24 cellular contexts compared by ENCODE assay signal in the genomic region with DNA sequence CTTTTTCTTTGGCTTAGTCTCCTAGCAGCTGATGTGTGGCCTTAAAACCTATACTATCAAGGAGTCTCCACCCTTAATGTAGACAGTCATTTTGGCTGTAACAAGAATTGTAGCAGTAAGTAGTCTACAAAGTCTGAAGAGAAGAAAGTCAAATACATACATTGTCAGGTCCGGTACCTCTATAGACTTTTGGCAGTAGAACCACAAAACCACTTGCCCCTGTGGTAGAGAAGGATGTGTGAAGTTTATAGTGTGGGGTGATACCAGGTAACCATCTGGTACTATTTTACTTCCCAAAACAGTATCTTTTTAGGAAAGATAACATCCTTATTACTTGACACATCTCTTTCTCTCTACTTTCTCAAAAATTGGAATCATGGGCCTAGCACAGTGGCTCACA. TPM values are rescaled to one million over a fixed set of nuclear protein-coding genes. Genes with fewer than 3 reads are reported as not detected.
DNase-seq lines count a peak whose midpoint lies in the region; ATAC-seq and TF ChIP-seq lines count a peak whose summit lies in the region.
"Had no signal": no experiment of that assay in that cellular context is flagged by ENCODE, and none has a peak within 500 bp of the region (broad histone marks: within the 10 kb centered on the region; RNA-seq: fewer than 3 reads in every experiment).

No MANE protein-coding gene starts in this region.

- no peak for TF ChIP-seq RAD21 in HCT116 (IDR thresholded peaks at IDR 0.05; ENCODE audit: low read depth)

- H3K4me1 ChIP-seq in CD8-positive, alpha-beta memory T cell (ENCODE audit: insufficient read depth, low read length) = no peaks in the 10 kb centered on the region
- H3K4me1 ChIP-seq in HCT116 (ENCODE audit: control insufficient read depth in 1 of 2, insufficient read depth in 2 of 2, low read length in 2 of 2) = peaks cover 6 to 8% of the 10 kb centered on the region in 2 experiments; a peak in 3 of 4 replicates
- H3K4me1 ChIP-seq in SJCRH30 = no peaks in the 10 kb centered on the region
- H3K4me1 ChIP-seq: A549, Peyer's patch had no signal

- TF ChIP-seq POLR2A in HCT116 (IDR thresholded peaks at IDR 0.05; ENCODE audit: borderline replicate concordance, extremely low read depth, insufficient read depth, insufficient read length) = no peak

- no peak overlapping the region for H3K9ac ChIP-seq in HCT116 (ENCODE audit: low read length)

- H3K27ac Mint-ChIP-seq in CD8-positive, alpha-beta memory T cell = peak overlapping the region in 5 of 8 donors; percentile 22 to 80 (median 66)
- peak overlapping the region; percentile 18 for H3K27ac Mint-ChIP-seq in activated naive CD8-positive, alpha-beta T cell
- H3K27ac Mint-ChIP-seq: CD4-positive, alpha-beta memory T cell; T-cell had no signal

- no peak overlapping the region for H3K4me2 ChIP-seq in HCT116 (ENCODE audit: low read length)
- H3K4me2 ChIP-seq: A549 had no signal

- intact Hi-C loops in HCT116 (cut with micrococcal nuclease) (no loop called here), dorsolateral prefrontal cortex (cut with DNase I) (no loop called here)

- no peaks in the 10 kb centered on the region; the same call in 1 of the 2 replicates for H3K79me2 ChIP-seq in HCT116 (ENCODE audit: insufficient read depth, low read length)

- TF ChIP-seq CTCF in HCT116 (IDR thresholded peaks at IDR 0.05 in 2 of 3, conservative IDR thresholded peaks at IDR 0.05 in 1 of 3; ENCODE audit: borderline replicate concordance in 1 of 3, insufficient read depth in 1 of 3, low read depth in 2 of 3, low read length in 2 of 3) (no peak), dorsolateral prefrontal cortex (IDR thresholded peaks at IDR 0.05 in 54 of 56, conservative IDR thresholded peaks at IDR 0.05 in 2 of 56; ENCODE audit: low read depth in 1 of 56, partially characterized antibody in 56 of 56) (no peak)

- H3K4me3 ChIP-seq in CD8-positive, alpha-beta memory T cell (ENCODE audit: low read length) = no peak overlapping the region
- H3K4me3 ChIP-seq in HCT116 (replicated peaks in 1 of 2; ENCODE audit: low read depth in 1 of 2, low read length in 2 of 2) = no peak overlapping the region
- no peak overlapping the region for H3K4me3 ChIP-seq in dorsolateral prefrontal cortex
- H3K4me3 ChIP-seq in SJCRH30 = no peak overlapping the region
- H3K4me3 ChIP-seq: A549, GM12878, Peyer's patch had no signal

- no peaks in the 10 kb centered on the region for H4K20me1 ChIP-seq in HCT116 (ENCODE audit: insufficient read depth)

- BruUV-seq in HCT116 (replicated peaks; lab: Mats Ljungman, UMichigan) = TSS peak; percentile 28

- H3K4me1 Mint-ChIP-seq in CD8-positive, alpha-beta memory T cell = peaks cover 20 to 42% (median 33%) of the 10 kb centered on the region in 3 donors
- H3K4me1 Mint-ChIP-seq in activated naive CD8-positive, alpha-beta T cell (ENCODE audit: low read depth) = peaks cover 11% of the 10 kb centered on the region

- no peak for DNase-seq in CD8-positive, alpha-beta memory T cell
- DNase-seq in HCT116 (ENCODE audit: low read depth, low spot score) (no peak), dorsolateral prefrontal cortex (no peak), SJCRH30 (no peak), RPMI8226 (no peak)
- DNase-seq: C1 segment of cervical spinal cord; CD4-positive, alpha-beta memory T cell; DMS 273 treated with DMSO at 0.1 percent for 48 hours; DMS79; EL; GDM1; MV-4-11; NCI-H1105; NCI-H1436 treated with DMSO at 0.1 percent for 48 hours; NCI-H187 treated with DMSO at 0.1 percent for 48 hours; NCI-H69; Peyer's patch; SIG-M5; T-cell had no signal

- H3K4me3 Mint-ChIP-seq in CD8-positive, alpha-beta memory T cell = no peak overlapping the region
- H3K4me3 Mint-ChIP-seq in activated naive CD8-positive, alpha-beta T cell = no peak overlapping the region
- H3K4me3 Mint-ChIP-seq: CD4-positive, alpha-beta memory T cell; T-cell had no signal

- no peaks in the 10 kb centered on the region for H3K27me3 Mint-ChIP-seq in CD8-positive, alpha-beta memory T cell
- H3K27me3 Mint-ChIP-seq in activated naive CD8-positive, alpha-beta T cell = no peaks in the 10 kb centered on the region
- H3K27me3 Mint-ChIP-seq: CD4-positive, alpha-beta memory T cell; T-cell had no signal

- RAD21 ChIA-PET in HCT116 (lab: Charles Lee; ENCODE audit: low non-redundant PET in 1 of 2, low total read pairs in 2 of 2, uncharacterized antibody in 2 of 2, unreplicated experiment in 2 of 2) = no interaction called here

- CTCF ChIA-PET in CD8-positive, alpha-beta memory T cell (lab: Charles Lee) = no interaction called here
- CTCF ChIA-PET in HCT116 (lab: Charles Lee) = no interaction called here

- no peaks in the 10 kb centered on the region for H3K27me3 ChIP-seq in CD8-positive, alpha-beta memory T cell (ENCODE audit: insufficient read depth, low read length, poor library complexity, severe bottlenecking)
- H3K27me3 ChIP-seq in HCT116 (ENCODE audit: insufficient read depth, low read length) (no peaks in the 10 kb centered on the region), dorsolateral prefrontal cortex (no peaks in the 10 kb centered on the region), SJCRH30 (no peaks in the 10 kb centered on the region)
- H3K27me3 ChIP-seq: Peyer's patch had no signal

- no peaks in the 10 kb centered on the region for H3K9me3 ChIP-seq in CD8-positive, alpha-beta memory T cell (ENCODE audit: low read length)
- H3K9me3 ChIP-seq in HCT116 (ENCODE audit: control insufficient read depth in 1 of 2, insufficient read depth in 1 of 2, low read depth in 1 of 2, low read length in 2 of 2) (no peaks in the 10 kb centered on the region), SJCRH30 (replicated peaks) (no peaks in the 10 kb centered on the region)
- H3K9me3 ChIP-seq: A549, Peyer's patch had no signal

- H3K9me2 ChIP-seq in HCT116 (ENCODE audit: insufficient read depth) = no peaks in the 10 kb centered on the region

- no peak overlapping the region for H3K27ac ChIP-seq in CD8-positive, alpha-beta memory T cell (ENCODE audit: low read depth, low read length)
- H3K27ac ChIP-seq in HCT116 (ENCODE audit: low read depth, low read length) = no peak overlapping the region
- H3K27ac ChIP-seq in dorsolateral prefrontal cortex = peak overlapping the region in 30 of 59 donors; percentile 2 to 87 (median 52)
- no peak overlapping the region for H3K27ac ChIP-seq in SJCRH30
- H3K27ac ChIP-seq: A549, Peyer's patch had no signal

- peaks cover 35% of the 10 kb centered on the region for H3K36me3 ChIP-seq in CD8-positive, alpha-beta memory T cell (ENCODE audit: insufficient read depth, low read length)
- H3K36me3 ChIP-seq in HCT116 (ENCODE audit: control insufficient read depth in 1 of 2, insufficient read depth in 2 of 2, low read length in 2 of 2) = peaks cover 0 to 5% of the 10 kb centered on the region in 2 experiments; a peak in 2 of 4 replicates
- H3K36me3 ChIP-seq in SJCRH30 = peaks cover 30% of the 10 kb centered on the region

- no peak for ATAC-seq in HCT116
- no peak for ATAC-seq in GM21825 (IDR thresholded peaks at IDR 0.05; ENCODE audit: unreplicated experiment)
- ATAC-seq: A549, GM12878, SK-N-SH treated with all-trans-retinoic acid at 6 μM for 48 hours, T-cell had no signal

- no peak overlapping the region for H2AFZ ChIP-seq in HCT116 (ENCODE audit: low read depth, low read length, poor library complexity, severe bottlenecking)

- POLR2A ChIA-PET in CD8-positive, alpha-beta memory T cell (lab: Charles Lee) = no interaction called here
- POLR2A ChIA-PET in HCT116 (lab: Charles Lee) = no interaction called here

- H3K9me3 Mint-ChIP-seq in CD8-positive, alpha-beta memory T cell = no peaks in the 10 kb centered on the region
- H3K9me3 Mint-ChIP-seq in activated naive CD8-positive, alpha-beta T cell (ENCODE audit: low read depth) = no peaks in the 10 kb centered on the region
- H3K9me3 Mint-ChIP-seq: CD4-positive, alpha-beta memory T cell; T-cell had no signal

- H3K36me3 Mint-ChIP-seq in CD8-positive, alpha-beta memory T cell = peaks cover 0 to 52% (median 6%) of the 10 kb centered on the region in 3 donors
- H3K36me3 Mint-ChIP-seq in activated naive CD8-positive, alpha-beta T cell = peaks cover 9% of the 10 kb centered on the region

RNA-seq across cellular contexts. Expression of gene ATG13, which starts 15.1 kb away (rescaled TPM):
- total RNA-seq in CD8-positive, alpha-beta memory T cell = 10 to 100 TPM; 67.9 to 69.6 TPM
- 81.6 TPM for polyA plus RNA-seq in CD8-positive, alpha-beta memory T cell
- total RNA-seq in HCT116 (2021; ENCODE audit: unreplicated experiment) (69.2 TPM), dorsolateral prefrontal cortex (100 to 1,000 TPM; 107 to 201 (median 150) TPM)
- polyA plus RNA-seq in HCT116 (2012) = 40.3 and 56.0 TPM in 2 replicates
- 77.4 and 83.6 TPM in 2 replicates for total RNA-seq in SJCRH30 (2014; rRNA removed; shearing (Covaris generic))

RNA-seq across cellular contexts. Expression of gene HARBI1, which starts 15.5 kb away (rescaled TPM):
- total RNA-seq in CD8-positive, alpha-beta memory T cell = 1 to 10 TPM; 4.6 to 5.3 TPM
- 12.9 TPM for polyA plus RNA-seq in CD8-positive, alpha-beta memory T cell
- total RNA-seq in HCT116 (2021; ENCODE audit: unreplicated experiment) (1.9 TPM), dorsolateral prefrontal cortex (10 to 100 TPM in 23 of 120 experiments, 1 to 10 TPM in 97; 4.5 to 29.2 (median 8.0) TPM)
- 1.2 and 2.0 TPM in 2 replicates for polyA plus RNA-seq in HCT116 (2012)
- total RNA-seq in SJCRH30 (2014; rRNA removed; shearing (Covaris generic)) = 8.4 and 9.3 TPM in 2 replicates

RNA-seq across cellular contexts. Expression of gene AMBRA1, which starts 38.7 kb away (rescaled TPM):
- total RNA-seq in CD8-positive, alpha-beta memory T cell = 10 to 100 TPM; 31.3 to 33.3 TPM
- polyA plus RNA-seq in CD8-positive, alpha-beta memory T cell = 13.6 TPM
- 22.7 TPM for total RNA-seq in HCT116 (2021; ENCODE audit: unreplicated experiment)
- polyA plus RNA-seq in HCT116 (2012) = 13.2 and 14.9 TPM in 2 replicates
- total RNA-seq in dorsolateral prefrontal cortex = 10 to 100 TPM; 38.0 to 80.2 (median 50.1) TPM
- total RNA-seq in SJCRH30 (2014; rRNA removed; shearing (Covaris generic)) = 23.1 and 23.4 TPM in 2 replicates

Comparison
In these comparisons a context has a peak if more than half of its experiments do, and no peak if none do; other contexts are left out.
1. H3K27ac ChIP-seq: peak in dorsolateral prefrontal cortex (30 of 59); none in CD8-positive, alpha-beta memory T cell (single experiment), HCT116 (single experiment) and SJCRH30 (single experiment).